7 cellular contexts compared by ENCODE assay signal in the genomic region with DNA sequence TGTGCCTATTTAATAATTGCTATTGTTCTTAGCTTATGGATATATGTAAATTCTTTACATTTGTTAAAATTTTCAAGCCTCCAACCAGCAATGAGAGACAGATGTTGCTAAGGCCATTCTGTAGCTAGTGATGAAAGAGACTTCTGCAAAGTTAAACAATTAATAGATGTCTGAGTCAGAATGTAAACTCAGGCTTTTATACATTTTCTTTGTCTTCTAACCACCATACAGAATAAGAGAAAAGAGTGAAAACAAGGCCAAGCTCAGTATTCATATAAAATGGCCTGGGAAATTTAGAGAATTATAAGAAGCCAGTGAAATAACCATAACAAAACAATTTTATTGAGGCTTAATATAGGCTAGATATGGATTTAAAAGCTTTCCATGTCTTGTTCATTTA.
"Had no signal": no experiment of that assay in that cellular context is flagged by ENCODE, and none has a peak within 500 bp of the region (broad histone marks: within the 10 kb centered on the region; RNA-seq: fewer than 3 reads in every experiment).

No MANE protein-coding gene starts in this region.

- DNase-seq: GM23248, GOT3, H7, H9, HCEC 1CT, HFFc6 had no signal

- H3K27ac ChIP-seq: GM23248 had no signal

- H3K4me3 ChIP-seq: GM23248, GM23338 had no signal
